Comparison of ENCODE assay signal across 11 cellular contexts in genomic region chr1:19425643-19426245, GRCh38. TPM values are rescaled to one million over a fixed set of nuclear protein-coding genes. Genes with fewer than 3 reads are reported as not detected.
DNase-seq lines count a peak whose midpoint lies in the region; ATAC-seq and TF ChIP-seq lines count a peak whose summit lies in the region.
"Had no signal": no experiment of that assay in that cellular context is flagged by ENCODE, and none has a peak within 500 bp of the region (broad histone marks: within the 10 kb centered on the region; RNA-seq: fewer than 3 reads in every experiment).

No MANE protein-coding gene starts in this region.

- H2BK15ac ChIP-seq in H9 (ENCODE audit: low read depth, low read length): no peak overlapping the region

- H3K23ac ChIP-seq in H9 (ENCODE audit: insufficient read length, low read depth, low read length): no peak overlapping the region

- H3K27me3 ChIP-seq in right lobe of liver (no peaks in the 10 kb centered on the region), H9 (ENCODE audit: insufficient read depth, low read length) (no peaks in the 10 kb centered on the region)
- H3K27me3 ChIP-seq: foreskin keratinocyte had no signal

- TF ChIP-seq POLR2A in right lobe of liver (IDR thresholded peaks at IDR 0.05): no peak

- no peak overlapping the region for H4K91ac ChIP-seq in H9 (ENCODE audit: insufficient read length, low read depth, low read length)

- H3K79me1 ChIP-seq in H9 (ENCODE audit: insufficient read depth, low read depth, low read length, poor library complexity, severe bottlenecking): peaks cover 9% of the 10 kb centered on the region

- no peak overlapping the region for H3K4me2 ChIP-seq in H9 (ENCODE audit: insufficient read depth, insufficient read length, low read length)

- H2AFZ ChIP-seq in H9 (ENCODE audit: low read length): no peak overlapping the region

- no peak overlapping the region for H4K5ac ChIP-seq in H9 (ENCODE audit: insufficient read length, low read depth, low read length)

- H3K4me3 Mint-ChIP-seq in T-helper 17 cell: no peak overlapping the region
- no peak overlapping the region for H3K4me3 Mint-ChIP-seq in H9
- H3K4me3 Mint-ChIP-seq: activated B cell treated with CpG ODN at 0.5 μM for 24 hours had no signal

- peak overlapping the region; percentile 22 to 70 (median 64) for H3K27ac ChIP-seq in right lobe of liver
- peak overlapping the region; percentile 79 for H3K27ac ChIP-seq in substantia nigra (ENCODE audit: low read depth, low read length, poor library complexity, severe bottlenecking)
- no peak overlapping the region for H3K27ac ChIP-seq in H9 (ENCODE audit: insufficient read length, low read depth, low read length)
- H3K27ac ChIP-seq: foreskin keratinocyte had no signal

- H3K27me3 Mint-ChIP-seq in T-helper 17 cell: no peaks in the 10 kb centered on the region
- no peaks in the 10 kb centered on the region for H3K27me3 Mint-ChIP-seq in H9 (ENCODE audit: low read depth)
- H3K27me3 Mint-ChIP-seq: activated B cell treated with CpG ODN at 0.5 μM for 24 hours had no signal

- peaks cover 46% of the 10 kb centered on the region for H3K79me2 ChIP-seq in H9 (ENCODE audit: insufficient read depth, low read length)

- peak; percentile 33 for ATAC-seq in T-helper 17 cell
- peak; percentile 70 to 86 (median 82) for ATAC-seq in right lobe of liver
- no peak for ATAC-seq in omental fat pad (ENCODE audit: low FRiP score)
- ATAC-seq: foreskin keratinocyte had no signal

- no peak overlapping the region for H3T11ph ChIP-seq in H9 (ENCODE audit: low read length)

- intact Hi-C loops in right lobe of liver (cut with DNase I): no loop called here

- no peak overlapping the region for H2BK120ac ChIP-seq in H9 (ENCODE audit: low read depth, low read length, poor library complexity, severe bottlenecking)

- peak; percentile 20 to 54 (median 44) for DNase-seq in NCI-H1417 (lab: John Stamatoyannopoulos, UW)
- DNase-seq in NCI-H1417 treated with DMSO at 0.1 percent for 48 hours (lab: John Stamatoyannopoulos, UW): no peak
- DNase-seq in T-helper 17 cell: no peak
- DNase-seq in right lobe of liver: peak in 1 of 3 donors; percentile 74
- DNase-seq in substantia nigra (lab: John Stamatoyannopoulos, UW): no peak
- DNase-seq in omental fat pad (ENCODE audit: low spot score): no peak
- no peak for DNase-seq in H9
- no peak for DNase-seq in GM20000 (ENCODE audit: low spot score)
- DNase-seq: activated B cell treated with CpG ODN at 0.5 μM for 24 hours, foreskin keratinocyte, PC-3 had no signal

- no peak overlapping the region for H2BK20ac ChIP-seq in H9 (ENCODE audit: low read depth, low read length, poor library complexity, severe bottlenecking)

- H4K8ac ChIP-seq in H9 (replicated peaks; ENCODE audit: insufficient read length, low read depth, low read length): no peak overlapping the region

- H3K18ac ChIP-seq in H9 (ENCODE audit: insufficient read length, low read depth, low read length): no peak overlapping the region

- no peak overlapping the region for H3K14ac ChIP-seq in H9 (ENCODE audit: insufficient read depth, low read length)

- H3K23me2 ChIP-seq in H9 (ENCODE audit: insufficient read length, low read depth, low read length, poor library complexity, severe bottlenecking): no peaks in the 10 kb centered on the region

- peaks cover 3 to 56% (median 22%) of the 10 kb centered on the region in 4 donors for H3K4me1 ChIP-seq in right lobe of liver
- no peaks in the 10 kb centered on the region for H3K4me1 ChIP-seq in H9 (ENCODE audit: insufficient read depth, low read length)

- H4K20me1 ChIP-seq in H9 (ENCODE audit: control insufficient read depth, insufficient read depth, insufficient read length): peaks cover 2% of the 10 kb centered on the region

- no peak overlapping the region for H3K9ac ChIP-seq in H9 (ENCODE audit: extremely low read depth, insufficient read length, low read length)

- H2BK12ac ChIP-seq in H9 (ENCODE audit: insufficient read length, low read depth, low read length): no peak overlapping the region

- TF ChIP-seq CTCF in right lobe of liver (IDR thresholded peaks at IDR 0.05) (no peak), omental fat pad (IDR thresholded peaks at IDR 0.05) (no peak), H9 (conservative IDR thresholded peaks at IDR 0.05) (no peak), GM20000 (IDR thresholded peaks at IDR 0.05; ENCODE audit: extremely low read depth, missing control alignments) (no peak)

- no peaks in the 10 kb centered on the region for H3K36me3 ChIP-seq in right lobe of liver

- H3K27ac Mint-ChIP-seq in T-helper 17 cell: peak overlapping the region; percentile 85
- 0 out of 7 replicates have a peak overlapping the region, but pooled peaks of 1 of the 3 experiments have one; percentile 51 for H3K27ac Mint-ChIP-seq in H9

- 24% methylated on average over 3 of the region's 6 CpGs for whole genome bisulfite sequencing in right lobe of liver (ENCODE audit: insufficient coverage, low coverage, low lambda C conversion rate, missing lambda C conversion rate)
- no CpG with 5 or more reads among the region's 6 CpGs for WGBS in H9 (ENCODE audit: extremely low coverage, insufficient read length, low lambda C conversion rate)

- H3K9me3 Mint-ChIP-seq in H9: no peaks in the 10 kb centered on the region
- H3K9me3 Mint-ChIP-seq: activated B cell treated with CpG ODN at 0.5 μM for 24 hours had no signal

- H3K36me3 Mint-ChIP-seq in T-helper 17 cell (ENCODE audit: low read depth) (no peaks in the 10 kb centered on the region), H9 (ENCODE audit: insufficient read depth in 1 of 3, low read depth in 3 of 3) (peaks cover 0 to 6% (median 3%) of the 10 kb centered on the region in 3 experiments; a peak in 4 of 7 replicates)

- H3K56ac ChIP-seq in H9 (ENCODE audit: insufficient read length, low read depth, low read length): no peak overlapping the region

- no peak overlapping the region for H3K4ac ChIP-seq in H9 (ENCODE audit: low read depth, low read length)

- H3K4me1 Mint-ChIP-seq in T-helper 17 cell (peaks cover 74% of the 10 kb centered on the region), H9 (peaks cover 27 to 28% of the 10 kb centered on the region in 2 experiments)

- no peak overlapping the region for H3K4me3 ChIP-seq in right lobe of liver

- H2AK5ac ChIP-seq in H9 (ENCODE audit: insufficient read length, low read length): no peak overlapping the region

- H2BK5ac ChIP-seq in H9 (ENCODE audit: insufficient read length, low read length): no peak overlapping the region

- H3K9me3 ChIP-seq in T-helper 17 cell (ENCODE audit: control insufficient read depth, low read length, poor library complexity, severe bottlenecking) (no peaks in the 10 kb centered on the region), right lobe of liver (no peaks in the 10 kb centered on the region), H9 (ENCODE audit: control insufficient read depth, low read depth, low read length) (no peaks in the 10 kb centered on the region)

RNA-seq across cellular contexts. Expression of gene CAPZB, which starts 59.6 kb away (rescaled TPM):
- total RNA-seq in T-helper 17 cell: 100 to 1,000 TPM; 320 to 330 TPM
- 100 to 1,000 TPM in 1 of 6 experiments, 10 to 100 TPM in 5; 53.5 to 117 (median 88.0) TPM for total RNA-seq in right lobe of liver
- 100 to 1,000 TPM in 3 of 4 donors, 10 to 100 TPM in 1; 98.0 to 130 (median 120) TPM for total RNA-seq in omental fat pad
- total RNA-seq in H9 (2021): 343 and 348 TPM in 2 replicates

Comparison
In these comparisons a context has a peak if more than half of its experiments do, and no peak if none do; other contexts are left out.
1. DNase-seq: peak in NCI-H1417 (3 of 3); none in NCI-H1417 treated with DMSO at 0.1 percent for 48 hours (single experiment), T-helper 17 cell (0 of 3), substantia nigra (0 of 49), omental fat pad (single experiment), H9 (single experiment) and GM20000 (single experiment).